ENCODE assay signal across 8 cellular contexts in genomic region chr4:48779998-48780866, GRCh38. TPM values are rescaled to one million over a fixed set of nuclear protein-coding genes. Genes with fewer than 3 reads are reported as not detected.
A peak's percentile ranks its signal among the peaks of the same experiment; 100 is the strongest.
DNase-seq lines count a peak whose midpoint lies in the region; ATAC-seq and TF ChIP-seq lines count a peak whose summit lies in the region.

TSS of gene FRYL (minus strand) at chr4:48780279. CDS start at chr4:48634410, 145,869 bp downstream.

- WGBS in suprapubic skin, result under 1% methylated on average over 46 of the region's 51 CpGs

- H3K27me3 ChIP-seq in GM06990 (replicated peaks; ENCODE audit: control insufficient read depth, insufficient read depth, low read length) (no peaks in the 10 kb centered on the region), suprapubic skin (no peaks in the 10 kb centered on the region)

- no peaks in the 10 kb centered on the region for H3K9me3 Mint-ChIP-seq in activated naive CD4-positive, alpha-beta T cell treated with anti-CD3 and anti-CD28 coated beads, Interleukin-2, amount 50 U/mL, for 24 hours

- H3K27me3 Mint-ChIP-seq in activated naive CD4-positive, alpha-beta T cell treated with anti-CD3 and anti-CD28 coated beads, Interleukin-2, amount 50 U/mL, for 24 hours, result no peaks in the 10 kb centered on the region

- H3K4me1 ChIP-seq in suprapubic skin, result peaks cover 42% of the 10 kb centered on the region

- H3K36me3 ChIP-seq in GM06990 (ENCODE audit: control insufficient read depth, insufficient read depth, low read length) (no peaks in the 10 kb centered on the region), suprapubic skin (no peaks in the 10 kb centered on the region)

- no peaks in the 10 kb centered on the region for H3K9me3 ChIP-seq in suprapubic skin

- DNase-seq in GM06990 (ENCODE audit: extremely low read depth, insufficient read length) (peak; percentile 96), NCI-H1092 (lab: John Stamatoyannopoulos, UW) (peak; percentile 99), germinal center (ENCODE audit: low spot score) (peak; percentile 95), non-pigmented ciliary epithelial cell (ENCODE audit: low read depth) (peak; percentile 99), suprapubic skin (ENCODE audit: low spot score in 2 of 2) (peak; percentile 99 to 100)

- TF ChIP-seq EP300 in suprapubic skin (IDR thresholded peaks at IDR 0.05), result no peak

- TF ChIP-seq CTCF in GM06990 (IDR thresholded peaks at IDR 0.05; ENCODE audit: insufficient read depth, low read length, poor library complexity, severe bottlenecking), result no peak
- no peak for TF ChIP-seq CTCF in suprapubic skin (IDR thresholded peaks at IDR 0.05)

- TF ChIP-seq POLR2A in suprapubic skin (IDR thresholded peaks at IDR 0.05), result no peak

- peak within 1 kb of the TSS; percentile 94 for H3K4me3 Mint-ChIP-seq in activated naive CD4-positive, alpha-beta T cell treated with anti-CD3 and anti-CD28 coated beads, Interleukin-2, amount 50 U/mL, for 24 hours

- peak within 1 kb of the TSS; percentile 97 for H3K27ac Mint-ChIP-seq in activated naive CD4-positive, alpha-beta T cell treated with anti-CD3 and anti-CD28 coated beads, Interleukin-2, amount 50 U/mL, for 24 hours

- ATAC-seq in HG02588 (IDR thresholded peaks at IDR 0.05; ENCODE audit: unreplicated experiment), result peak; percentile 87
- ATAC-seq in SK-N-SH treated with all-trans-retinoic acid at 6 μM for 48 hours, result peak; percentile 94

- peaks cover 43% of the 10 kb centered on the region for H3K4me1 Mint-ChIP-seq in activated naive CD4-positive, alpha-beta T cell treated with anti-CD3 and anti-CD28 coated beads, Interleukin-2, amount 50 U/mL, for 24 hours

- H3K4me3 ChIP-seq in GM06990 (replicated peaks; ENCODE audit: low read depth, low read length), result peak within 1 kb of the TSS; percentile 90
- peak within 1 kb of the TSS; percentile 76 for H3K4me3 ChIP-seq in suprapubic skin

- peak within 1 kb of the TSS; percentile 95 for H3K27ac ChIP-seq in suprapubic skin

- H3K36me3 Mint-ChIP-seq in activated naive CD4-positive, alpha-beta T cell treated with anti-CD3 and anti-CD28 coated beads, Interleukin-2, amount 50 U/mL, for 24 hours, result no peaks in the 10 kb centered on the region

TF ChIP-seq in SK-N-SH treated with all-trans-retinoic acid at 6 μM for 48 hours, 23 proteins besides CTCF, POLR2A, EP300 and RAD21:
- no peak for TF ChIP-seq SNAI2 (CRISPR knock-in tag; IDR thresholded peaks at IDR 0.05)
- TF ChIP-seq ZNF8 (CRISPR knock-in tag; IDR thresholded peaks at IDR 0.05), result 0 out of 2 replicates have a peak, but pooled peaks have one; percentile 18

RNA-seq across cellular contexts. Expression of gene FRYL, which starts in this region (rescaled TPM):
- 100 to 1,000 TPM in 1 of 4 donors, 10 to 100 TPM in 3; 48.4 to 168 (median 73.5) TPM for total RNA-seq in suprapubic skin

Comparison
In these comparisons a context has a peak if more than half of its experiments do, and no peak if none do; other contexts are left out.
1. Peak in every context shown above with its lines: DNase-seq, ATAC-seq, H3K4me3 ChIP-seq and H3K27ac ChIP-seq.